Comparison of ENCODE assay signal across 12 cellular contexts in genomic region chr7:36747251-36747968, GRCh38. TPM values are rescaled to one million over a fixed set of nuclear protein-coding genes. Genes with fewer than 3 reads are reported as not detected.
A peak's percentile ranks its signal among the peaks of the same experiment; 100 is the strongest.
DNase-seq lines count a peak whose midpoint lies in the region; ATAC-seq, FAIRE-seq and TF ChIP-seq lines count a peak whose summit lies in the region.
"Had no signal": no experiment of that assay in that cellular context is flagged by ENCODE, and none has a peak within 500 bp of the region (broad histone marks: within the 10 kb centered on the region; RNA-seq: fewer than 3 reads in every experiment).

No MANE protein-coding gene starts in this region.

- DNase-seq in SIG-M5 treated with dmso at 0.1 percent for 504 hours (lab: John Stamatoyannopoulos, UW; ENCODE audit: unreplicated experiment) (peak; percentile 26), SIG-M5 (lab: John Stamatoyannopoulos, UW) (no peak), hepatocyte (ENCODE audit: low spot score) (peak; percentile 51), smooth muscle cell (lab: John Stamatoyannopoulos, UW; ENCODE audit: unreplicated experiment) (no peak), D721Med (ENCODE audit: insufficient read length, low spot score) (no peak), left ventricle myocardium superior (no peak), NCI-H1417 (lab: John Stamatoyannopoulos, UW) (no peak)
- DNase-seq in activated CD8-positive, alpha-beta T cell treated with anti-CD3 and anti-CD28 coated beads, Interleukin-2, amount 10 ng/mL, durations not matched to agents 7 days and 5 days: no peak
- DNase-seq: HFFc6, NCI-H510A, SHP77 had no signal

- H3K4me3 Mint-ChIP-seq in activated CD8-positive, alpha-beta T cell treated with anti-CD3 and anti-CD28 coated beads, Interleukin-2, amount 10 ng/mL, durations not matched to agents 7 days and 5 days: no peak overlapping the region
- H3K4me3 Mint-ChIP-seq: HFFc6 had no signal

- no peak overlapping the region for H3K4me2 ChIP-seq in hepatocyte
- H3K4me2 ChIP-seq in smooth muscle cell: peak overlapping the region; percentile 67

- ATAC-seq in activated CD8-positive, alpha-beta T cell treated with anti-CD3 and anti-CD28 coated beads, Interleukin-2, amount 10 ng/mL, durations not matched to agents 7 days and 5 days: no peak
- ATAC-seq in left ventricle myocardium superior: no peak

- H3K9me3 ChIP-seq in hepatocyte (ENCODE audit: low read depth) (no peaks in the 10 kb centered on the region), smooth muscle cell (replicated peaks; ENCODE audit: low read depth) (no peaks in the 10 kb centered on the region)

- no peaks in the 10 kb centered on the region for H3K36me3 ChIP-seq in hepatocyte (replicated peaks; ENCODE audit: insufficient read depth, low read depth)
- no peaks in the 10 kb centered on the region for H3K36me3 ChIP-seq in smooth muscle cell (ENCODE audit: low read depth)

- POLR2A ChIA-PET in activated CD8-positive, alpha-beta T cell treated with anti-CD3 and anti-CD28 coated beads, Interleukin-2, amount 10 ng/mL, durations not matched to agents 7 days and 5 days (lab: Charles Lee): interaction anchor here (0.6 to 1.1 kb wide), 3 partner anchors 30 to 197 kb away, joined by 3 read pairs; no protein-coding TSS in a partner anchor

- H3K9me3 Mint-ChIP-seq in activated CD8-positive, alpha-beta T cell treated with anti-CD3 and anti-CD28 coated beads, Interleukin-2, amount 10 ng/mL, durations not matched to agents 7 days and 5 days (ENCODE audit: insufficient read depth): peaks cover 6% of the 10 kb centered on the region

- FAIRE-seq in D721Med (lab: Jason Lieb, UNC): no peak
- FAIRE-seq: A204.1 had no signal

- no peak for TF ChIP-seq CTCF in hepatocyte (IDR thresholded peaks at IDR 0.05; ENCODE audit: poor library complexity)
- TF ChIP-seq CTCF in smooth muscle cell (IDR thresholded peaks at IDR 0.05; ENCODE audit: borderline replicate concordance, insufficient read depth, poor library complexity, severe bottlenecking): no peak
- TF ChIP-seq CTCF in D721Med (IDR thresholded peaks at IDR 0.05; ENCODE audit: insufficient read depth, missing control alignments): no peak

- H3K4me3 ChIP-seq in hepatocyte: no peak overlapping the region
- H3K4me3 ChIP-seq in smooth muscle cell: no peak overlapping the region

- peak overlapping the region; percentile 79 for H3K27ac Mint-ChIP-seq in activated CD8-positive, alpha-beta T cell treated with anti-CD3 and anti-CD28 coated beads, Interleukin-2, amount 10 ng/mL, durations not matched to agents 7 days and 5 days
- H3K27ac Mint-ChIP-seq: HFFc6 had no signal

- 88% methylated on average over 4 of the region's 4 CpGs for WGBS in hepatocyte (ENCODE audit: low lambda C conversion rate, missing lambda C conversion rate)
- WGBS in smooth muscle cell (ENCODE audit: low lambda C conversion rate): 76% methylated on average over 4 of the region's 4 CpGs

- no peaks in the 10 kb centered on the region for H3K79me2 ChIP-seq in hepatocyte
- no peaks in the 10 kb centered on the region for H3K79me2 ChIP-seq in smooth muscle cell (ENCODE audit: low read depth)

- H3K27me3 ChIP-seq in hepatocyte (no peaks in the 10 kb centered on the region), smooth muscle cell (ENCODE audit: low read depth) (no peaks in the 10 kb centered on the region)

- peaks cover 2% of the 10 kb centered on the region for H3F3A ChIP-seq in smooth muscle cell (ENCODE audit: low read depth)

- peaks cover 14% of the 10 kb centered on the region for H3K4me1 ChIP-seq in hepatocyte (ENCODE audit: insufficient read depth)
- H3K4me1 ChIP-seq in smooth muscle cell (ENCODE audit: low read depth): peaks cover 5% of the 10 kb centered on the region

- peak overlapping the region; percentile 85 for H3K27ac ChIP-seq in hepatocyte
- peak overlapping the region; percentile 55 for H3K27ac ChIP-seq in smooth muscle cell (ENCODE audit: low read depth)

- peaks cover 42% of the 10 kb centered on the region for H3K4me1 Mint-ChIP-seq in activated CD8-positive, alpha-beta T cell treated with anti-CD3 and anti-CD28 coated beads, Interleukin-2, amount 10 ng/mL, durations not matched to agents 7 days and 5 days (ENCODE audit: low read depth)

- CTCF ChIA-PET in activated CD8-positive, alpha-beta T cell treated with anti-CD3 and anti-CD28 coated beads, Interleukin-2, amount 10 ng/mL, durations not matched to agents 7 days and 5 days (lab: Charles Lee): interaction anchor here (0.7 to 1.8 kb wide), 11 partner anchors 9 to 241 kb away, joined by 3 to 6 read pairs (median 4); partner anchors contain the start of gene AOAH

- peaks cover 8% of the 10 kb centered on the region for H3K36me3 Mint-ChIP-seq in activated CD8-positive, alpha-beta T cell treated with anti-CD3 and anti-CD28 coated beads, Interleukin-2, amount 10 ng/mL, durations not matched to agents 7 days and 5 days (ENCODE audit: low read depth)

- H3K9ac ChIP-seq in smooth muscle cell (ENCODE audit: low read depth): peak overlapping the region; percentile 50

- intact Hi-C loops in left ventricle myocardium superior (cut with micrococcal nuclease): no loop called here

- H3K27me3 Mint-ChIP-seq in activated CD8-positive, alpha-beta T cell treated with anti-CD3 and anti-CD28 coated beads, Interleukin-2, amount 10 ng/mL, durations not matched to agents 7 days and 5 days (ENCODE audit: low read depth): no peaks in the 10 kb centered on the region

- H3K9me2 ChIP-seq in hepatocyte (replicated peaks; ENCODE audit: insufficient read depth): no peaks in the 10 kb centered on the region

- no peaks in the 10 kb centered on the region for H4K20me1 ChIP-seq in hepatocyte (ENCODE audit: insufficient read depth, poor library complexity, severe bottlenecking)
- H4K20me1 ChIP-seq in smooth muscle cell (ENCODE audit: low read depth): no peaks in the 10 kb centered on the region

- H2AFZ ChIP-seq in hepatocyte (no peak overlapping the region), smooth muscle cell (ENCODE audit: low read depth) (no peak overlapping the region)

RNA-seq across cellular contexts. Expression of gene AOAH, which starts 23.1 kb away (rescaled TPM):
- 10 to 100 TPM; 17.7 to 18.0 TPM for total RNA-seq in activated CD8-positive, alpha-beta T cell treated with anti-CD3 and anti-CD28 coated beads, Interleukin-2, amount 10 ng/mL, durations not matched to agents 7 days and 5 days
- 2.4 and 5.4 TPM in 2 replicates for total RNA-seq in hepatocyte
- polyA plus RNA-seq in hepatocyte: 3.9 and 4.8 TPM in 2 replicates
- not detected in 2 replicates for total RNA-seq in smooth muscle cell
- not detected in 2 replicates for polyA plus RNA-seq in smooth muscle cell
- total RNA-seq in left ventricle myocardium superior: 2.4 TPM
- total RNA-seq: HFFc6 had no signal

Comparison
In these comparisons a context has a peak if more than half of its experiments do, and no peak if none do; other contexts are left out.
1. DNase-seq: peak in SIG-M5 treated with dmso at 0.1 percent for 504 hours (single experiment) and hepatocyte (single experiment); none in SIG-M5 (single experiment), activated CD8-positive, alpha-beta T cell treated with anti-CD3 and anti-CD28 coated beads, Interleukin-2, amount 10 ng/mL, durations not matched to agents 7 days and 5 days (single experiment), smooth muscle cell (single experiment), D721Med (single experiment), left ventricle myocardium superior (single experiment) and NCI-H1417 (0 of 3).